ENCODE assay signal across 2 cellular contexts in genomic region chr6:166738361-166738760, GRCh38.
TF ChIP-seq lines count a peak whose summit lies in the region.

No MANE protein-coding gene starts in this region.

TF ChIP-seq in IMR-90, 13 proteins besides CTCF, POLR2A, EP300 and RAD21 (continued from another document):
- TF ChIP-seq ELK1 (IDR thresholded peaks at IDR 0.05; ENCODE audit: borderline replicate concordance, low read depth, low read length) (no peak), BHLHE40 (IDR thresholded peaks at IDR 0.05; ENCODE audit: low read depth, low read length) (no peak), MAFK (IDR thresholded peaks at IDR 0.05; ENCODE audit: low read depth, low read length) (no peak), CEBPB (IDR thresholded peaks at IDR 0.05; ENCODE audit: low read depth, low read length) (no peak), FOS (IDR thresholded peaks at IDR 0.05; ENCODE audit: low read depth, low read length) (no peak), NFE2L2 (IDR thresholded peaks at IDR 0.05; ENCODE audit: low read depth, low read length) (no peak), USF2 (IDR thresholded peaks at IDR 0.05; ENCODE audit: low read depth, low read length) (no peak)

TF ChIP-seq in WTC11, 78 proteins besides CTCF, POLR2A, EP300 and RAD21 (continued from another document):
- no peak for TF ChIP-seq SMAD3 (CRISPR knock-in tag; IDR thresholded peaks at IDR 0.05; ENCODE audit: borderline replicate concordance)
- no peak for TF ChIP-seq TEAD1 (CRISPR knock-in tag; IDR thresholded peaks at IDR 0.05)
TF ChIP-seq in WTC11: peak in this region for 0.
